Comparison of ENCODE assay signal across 2 cellular contexts in the genomic region with DNA sequence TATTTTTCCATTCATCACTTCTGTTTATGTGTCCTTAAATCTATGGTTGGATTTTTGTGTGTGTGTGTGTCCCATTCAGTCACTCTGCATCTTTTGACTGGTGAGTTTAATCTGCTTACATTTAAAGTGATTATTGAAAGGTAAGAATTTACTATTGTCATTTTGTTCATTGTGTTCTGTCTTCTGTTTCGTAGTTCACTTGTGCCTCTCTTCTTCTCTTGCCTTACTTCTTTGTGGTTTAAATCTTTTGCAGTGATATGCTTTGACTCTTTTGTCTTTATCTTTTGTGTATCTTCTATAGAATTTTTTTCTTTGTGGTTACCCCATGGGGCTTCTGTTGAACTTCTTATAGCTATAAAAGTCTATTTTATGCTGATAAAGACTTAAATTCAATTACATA.
TF ChIP-seq lines count a peak whose summit lies in the region.

No MANE protein-coding gene starts in this region.

TF ChIP-seq in H1, 55 proteins besides CTCF, POLR2A, EP300 and RAD21 (continued from another document and continues in another):
- TF ChIP-seq, protein P1, sequence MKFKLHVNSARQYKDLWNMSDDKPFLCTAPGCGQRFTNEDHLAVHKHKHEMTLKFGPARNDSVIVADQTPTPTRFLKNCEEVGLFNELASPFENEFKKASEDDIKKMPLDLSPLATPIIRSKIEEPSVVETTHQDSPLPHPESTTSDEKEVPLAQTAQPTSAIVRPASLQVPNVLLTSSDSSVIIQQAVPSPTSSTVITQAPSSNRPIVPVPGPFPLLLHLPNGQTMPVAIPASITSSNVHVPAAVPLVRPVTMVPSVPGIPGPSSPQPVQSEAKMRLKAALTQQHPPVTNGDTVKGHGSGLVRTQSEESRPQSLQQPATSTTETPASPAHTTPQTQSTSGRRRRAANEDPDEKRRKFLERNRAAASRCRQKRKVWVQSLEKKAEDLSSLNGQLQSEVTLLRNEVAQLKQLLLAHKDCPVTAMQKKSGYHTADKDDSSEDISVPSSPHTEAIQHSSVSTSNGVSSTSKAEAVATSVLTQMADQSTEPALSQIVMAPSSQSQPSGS (IDR thresholded peaks at IDR 0.05; ENCODE audit: low read length), result no peak
- TF ChIP-seq JUND (IDR thresholded peaks at IDR 0.05; ENCODE audit: low read length) (no peak), FOSL1 (IDR thresholded peaks at IDR 0.05; ENCODE audit: insufficient read depth, low read depth, low read length) (no peak), SIX5 (IDR thresholded peaks at IDR 0.05; ENCODE audit: low read depth, low read length) (no peak), JUN (IDR thresholded peaks at IDR 0.05; ENCODE audit: low read depth, low read length) (no peak), TBP (IDR thresholded peaks at IDR 0.05; ENCODE audit: low read depth, low read length) (no peak), ZNF274 (IDR thresholded peaks at IDR 0.05; ENCODE audit: borderline replicate concordance, extremely low read depth, low read length) (no peak)
- TF ChIP-seq, protein P2, sequence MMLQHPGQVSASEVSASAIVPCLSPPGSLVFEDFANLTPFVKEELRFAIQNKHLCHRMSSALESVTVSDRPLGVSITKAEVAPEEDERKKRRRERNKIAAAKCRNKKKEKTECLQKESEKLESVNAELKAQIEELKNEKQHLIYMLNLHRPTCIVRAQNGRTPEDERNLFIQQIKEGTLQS (IDR thresholded peaks at IDR 0.05; ENCODE audit: insufficient read depth, low read depth, low read length), result no peak
- TF ChIP-seq, protein P3, sequence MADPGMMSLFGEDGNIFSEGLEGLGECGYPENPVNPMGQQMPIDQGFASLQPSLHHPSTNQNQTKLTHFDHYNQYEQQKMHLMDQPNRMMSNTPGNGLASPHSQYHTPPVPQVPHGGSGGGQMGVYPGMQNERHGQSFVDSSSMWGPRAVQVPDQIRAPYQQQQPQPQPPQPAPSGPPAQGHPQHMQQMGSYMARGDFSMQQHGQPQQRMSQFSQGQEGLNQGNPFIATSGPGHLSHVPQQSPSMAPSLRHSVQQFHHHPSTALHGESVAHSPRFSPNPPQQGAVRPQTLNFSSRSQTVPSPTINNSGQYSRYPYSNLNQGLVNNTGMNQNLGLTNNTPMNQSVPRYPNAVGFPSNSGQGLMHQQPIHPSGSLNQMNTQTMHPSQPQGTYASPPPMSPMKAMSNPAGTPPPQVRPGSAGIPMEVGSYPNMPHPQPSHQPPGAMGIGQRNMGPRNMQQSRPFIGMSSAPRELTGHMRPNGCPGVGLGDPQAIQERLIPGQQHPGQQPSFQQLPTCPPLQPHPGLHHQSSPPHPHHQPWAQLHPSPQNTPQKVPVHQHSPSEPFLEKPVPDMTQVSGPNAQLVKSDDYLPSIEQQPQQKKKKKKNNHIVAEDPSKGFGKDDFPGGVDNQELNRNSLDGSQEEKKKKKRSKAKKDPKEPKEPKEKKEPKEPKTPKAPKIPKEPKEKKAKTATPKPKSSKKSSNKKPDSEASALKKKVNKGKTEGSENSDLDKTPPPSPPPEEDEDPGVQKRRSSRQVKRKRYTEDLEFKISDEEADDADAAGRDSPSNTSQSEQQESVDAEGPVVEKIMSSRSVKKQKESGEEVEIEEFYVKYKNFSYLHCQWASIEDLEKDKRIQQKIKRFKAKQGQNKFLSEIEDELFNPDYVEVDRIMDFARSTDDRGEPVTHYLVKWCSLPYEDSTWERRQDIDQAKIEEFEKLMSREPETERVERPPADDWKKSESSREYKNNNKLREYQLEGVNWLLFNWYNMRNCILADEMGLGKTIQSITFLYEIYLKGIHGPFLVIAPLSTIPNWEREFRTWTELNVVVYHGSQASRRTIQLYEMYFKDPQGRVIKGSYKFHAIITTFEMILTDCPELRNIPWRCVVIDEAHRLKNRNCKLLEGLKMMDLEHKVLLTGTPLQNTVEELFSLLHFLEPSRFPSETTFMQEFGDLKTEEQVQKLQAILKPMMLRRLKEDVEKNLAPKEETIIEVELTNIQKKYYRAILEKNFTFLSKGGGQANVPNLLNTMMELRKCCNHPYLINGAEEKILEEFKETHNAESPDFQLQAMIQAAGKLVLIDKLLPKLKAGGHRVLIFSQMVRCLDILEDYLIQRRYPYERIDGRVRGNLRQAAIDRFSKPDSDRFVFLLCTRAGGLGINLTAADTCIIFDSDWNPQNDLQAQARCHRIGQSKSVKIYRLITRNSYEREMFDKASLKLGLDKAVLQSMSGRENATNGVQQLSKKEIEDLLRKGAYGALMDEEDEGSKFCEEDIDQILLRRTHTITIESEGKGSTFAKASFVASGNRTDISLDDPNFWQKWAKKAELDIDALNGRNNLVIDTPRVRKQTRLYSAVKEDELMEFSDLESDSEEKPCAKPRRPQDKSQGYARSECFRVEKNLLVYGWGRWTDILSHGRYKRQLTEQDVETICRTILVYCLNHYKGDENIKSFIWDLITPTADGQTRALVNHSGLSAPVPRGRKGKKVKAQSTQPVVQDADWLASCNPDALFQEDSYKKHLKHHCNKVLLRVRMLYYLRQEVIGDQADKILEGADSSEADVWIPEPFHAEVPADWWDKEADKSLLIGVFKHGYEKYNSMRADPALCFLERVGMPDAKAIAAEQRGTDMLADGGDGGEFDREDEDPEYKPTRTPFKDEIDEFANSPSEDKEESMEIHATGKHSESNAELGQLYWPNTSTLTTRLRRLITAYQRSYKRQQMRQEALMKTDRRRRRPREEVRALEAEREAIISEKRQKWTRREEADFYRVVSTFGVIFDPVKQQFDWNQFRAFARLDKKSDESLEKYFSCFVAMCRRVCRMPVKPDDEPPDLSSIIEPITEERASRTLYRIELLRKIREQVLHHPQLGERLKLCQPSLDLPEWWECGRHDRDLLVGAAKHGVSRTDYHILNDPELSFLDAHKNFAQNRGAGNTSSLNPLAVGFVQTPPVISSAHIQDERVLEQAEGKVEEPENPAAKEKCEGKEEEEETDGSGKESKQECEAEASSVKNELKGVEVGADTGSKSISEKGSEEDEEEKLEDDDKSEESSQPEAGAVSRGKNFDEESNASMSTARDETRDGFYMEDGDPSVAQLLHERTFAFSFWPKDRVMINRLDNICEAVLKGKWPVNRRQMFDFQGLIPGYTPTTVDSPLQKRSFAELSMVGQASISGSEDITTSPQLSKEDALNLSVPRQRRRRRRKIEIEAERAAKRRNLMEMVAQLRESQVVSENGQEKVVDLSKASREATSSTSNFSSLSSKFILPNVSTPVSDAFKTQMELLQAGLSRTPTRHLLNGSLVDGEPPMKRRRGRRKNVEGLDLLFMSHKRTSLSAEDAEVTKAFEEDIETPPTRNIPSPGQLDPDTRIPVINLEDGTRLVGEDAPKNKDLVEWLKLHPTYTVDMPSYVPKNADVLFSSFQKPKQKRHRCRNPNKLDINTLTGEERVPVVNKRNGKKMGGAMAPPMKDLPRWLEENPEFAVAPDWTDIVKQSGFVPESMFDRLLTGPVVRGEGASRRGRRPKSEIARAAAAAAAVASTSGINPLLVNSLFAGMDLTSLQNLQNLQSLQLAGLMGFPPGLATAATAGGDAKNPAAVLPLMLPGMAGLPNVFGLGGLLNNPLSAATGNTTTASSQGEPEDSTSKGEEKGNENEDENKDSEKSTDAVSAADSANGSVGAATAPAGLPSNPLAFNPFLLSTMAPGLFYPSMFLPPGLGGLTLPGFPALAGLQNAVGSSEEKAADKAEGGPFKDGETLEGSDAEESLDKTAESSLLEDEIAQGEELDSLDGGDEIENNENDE (IDR thresholded peaks at IDR 0.05; ENCODE audit: insufficient replicate concordance, low read length), result no peak
- TF ChIP-seq, protein P4, sequence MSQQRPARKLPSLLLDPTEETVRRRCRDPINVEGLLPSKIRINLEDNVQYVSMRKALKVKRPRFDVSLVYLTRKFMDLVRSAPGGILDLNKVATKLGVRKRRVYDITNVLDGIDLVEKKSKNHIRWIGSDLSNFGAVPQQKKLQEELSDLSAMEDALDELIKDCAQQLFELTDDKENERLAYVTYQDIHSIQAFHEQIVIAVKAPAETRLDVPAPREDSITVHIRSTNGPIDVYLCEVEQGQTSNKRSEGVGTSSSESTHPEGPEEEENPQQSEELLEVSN (IDR thresholded peaks at IDR 0.05), result no peak

TF ChIP-seq in neural cell, 6 proteins besides CTCF, POLR2A, EP300 and RAD21 (continued from another document):
- TF ChIP-seq, protein P5, sequence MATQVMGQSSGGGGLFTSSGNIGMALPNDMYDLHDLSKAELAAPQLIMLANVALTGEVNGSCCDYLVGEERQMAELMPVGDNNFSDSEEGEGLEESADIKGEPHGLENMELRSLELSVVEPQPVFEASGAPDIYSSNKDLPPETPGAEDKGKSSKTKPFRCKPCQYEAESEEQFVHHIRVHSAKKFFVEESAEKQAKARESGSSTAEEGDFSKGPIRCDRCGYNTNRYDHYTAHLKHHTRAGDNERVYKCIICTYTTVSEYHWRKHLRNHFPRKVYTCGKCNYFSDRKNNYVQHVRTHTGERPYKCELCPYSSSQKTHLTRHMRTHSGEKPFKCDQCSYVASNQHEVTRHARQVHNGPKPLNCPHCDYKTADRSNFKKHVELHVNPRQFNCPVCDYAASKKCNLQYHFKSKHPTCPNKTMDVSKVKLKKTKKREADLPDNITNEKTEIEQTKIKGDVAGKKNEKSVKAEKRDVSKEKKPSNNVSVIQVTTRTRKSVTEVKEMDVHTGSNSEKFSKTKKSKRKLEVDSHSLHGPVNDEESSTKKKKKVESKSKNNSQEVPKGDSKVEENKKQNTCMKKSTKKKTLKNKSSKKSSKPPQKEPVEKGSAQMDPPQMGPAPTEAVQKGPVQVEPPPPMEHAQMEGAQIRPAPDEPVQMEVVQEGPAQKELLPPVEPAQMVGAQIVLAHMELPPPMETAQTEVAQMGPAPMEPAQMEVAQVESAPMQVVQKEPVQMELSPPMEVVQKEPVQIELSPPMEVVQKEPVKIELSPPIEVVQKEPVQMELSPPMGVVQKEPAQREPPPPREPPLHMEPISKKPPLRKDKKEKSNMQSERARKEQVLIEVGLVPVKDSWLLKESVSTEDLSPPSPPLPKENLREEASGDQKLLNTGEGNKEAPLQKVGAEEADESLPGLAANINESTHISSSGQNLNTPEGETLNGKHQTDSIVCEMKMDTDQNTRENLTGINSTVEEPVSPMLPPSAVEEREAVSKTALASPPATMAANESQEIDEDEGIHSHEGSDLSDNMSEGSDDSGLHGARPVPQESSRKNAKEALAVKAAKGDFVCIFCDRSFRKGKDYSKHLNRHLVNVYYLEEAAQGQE (IDR thresholded peaks at IDR 0.05; ENCODE audit: borderline replicate concordance), result no peak
- TF ChIP-seq MXI1 (conservative IDR thresholded peaks at IDR 0.05; ENCODE audit: poor library complexity, severe bottlenecking) (no peak), SMC3 (conservative IDR thresholded peaks at IDR 0.05; ENCODE audit: poor library complexity) (no peak)
